ENCODE assay signal across 8 cellular contexts in the genomic region with DNA sequence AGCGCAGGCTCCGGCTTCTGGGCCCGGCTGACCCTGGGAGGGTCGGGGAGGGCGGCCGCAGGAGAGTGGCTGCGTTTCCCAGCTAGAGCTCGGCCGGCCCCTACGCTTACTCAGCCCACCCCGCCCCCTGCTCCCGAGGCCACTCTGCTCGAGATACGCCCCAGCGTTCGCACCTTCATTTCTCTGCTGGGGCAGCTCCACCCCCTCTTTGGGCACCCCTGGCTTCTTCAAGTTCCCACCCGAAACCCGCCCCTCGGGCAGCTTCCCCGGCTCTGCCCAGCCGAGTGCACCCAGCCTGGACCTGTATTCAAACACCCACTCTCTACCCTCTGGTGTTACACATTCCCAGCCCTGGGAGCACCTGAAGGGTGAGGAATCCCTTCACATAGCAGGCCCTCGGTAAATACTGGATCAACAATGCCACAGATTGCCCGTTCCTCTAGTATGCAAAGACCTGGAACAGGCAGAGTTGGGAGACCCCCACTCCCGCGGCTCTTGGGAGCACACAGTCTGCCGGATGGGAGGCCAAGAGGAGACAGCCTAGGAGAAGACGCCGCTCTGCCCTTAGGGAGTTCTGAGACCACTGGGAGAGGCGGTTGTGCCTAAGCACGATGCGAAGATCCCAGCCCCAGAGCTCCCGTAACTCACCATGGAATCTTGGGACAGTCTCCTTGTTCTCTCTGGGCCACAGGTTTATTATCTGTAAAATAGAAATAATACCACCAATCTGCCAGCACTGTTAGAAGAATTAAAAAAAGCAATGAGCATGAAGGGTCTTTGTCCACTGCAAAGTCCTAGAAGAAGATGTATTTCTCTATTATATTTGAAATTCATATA. TPM values are rescaled to one million over a fixed set of nuclear protein-coding genes. Genes with fewer than 3 reads are reported as not detected.
DNase-seq lines count a peak whose midpoint lies in the region; ATAC-seq and TF ChIP-seq lines count a peak whose summit lies in the region.

No MANE protein-coding gene starts in this region.

- H3K4me1 ChIP-seq in Caco-2 = peaks cover 35% of the 10 kb centered on the region
- peaks cover 3 to 10% of the 10 kb centered on the region in 2 donors for H3K4me1 ChIP-seq in breast epithelium
- peaks cover 0 to 51% (median 22%) of the 10 kb centered on the region in 4 donors for H3K4me1 ChIP-seq in right lobe of liver

- H3K4me3 Mint-ChIP-seq in Caco-2 (ENCODE audit: unreplicated experiment) = peak overlapping the region; percentile 99

- peaks cover 22% of the 10 kb centered on the region for H3K4me1 Mint-ChIP-seq in Caco-2 (ENCODE audit: low read depth, unreplicated experiment)

- no peaks in the 10 kb centered on the region for H3K36me3 Mint-ChIP-seq in Caco-2 (ENCODE audit: insufficient read depth, unreplicated experiment)

- H3K36me3 ChIP-seq in Caco-2 (ENCODE audit: control insufficient read depth, insufficient read depth, low read length) (no peaks in the 10 kb centered on the region), breast epithelium (no peaks in the 10 kb centered on the region), right lobe of liver (no peaks in the 10 kb centered on the region)

- ATAC-seq in HG02798 (IDR thresholded peaks at IDR 0.05; ENCODE audit: poor library complexity, unreplicated experiment) (peak; percentile 33), right lobe of liver (peak in 1 of 4 donors; percentile 14)

- no peaks in the 10 kb centered on the region for H3K9me3 Mint-ChIP-seq in Caco-2 (ENCODE audit: unreplicated experiment)

- CTCF ChIA-PET in Caco-2 (lab: Charles Lee) = interaction anchor here (1.1 to 3.4 kb wide), 8 partner anchors 14 to 541 kb away, joined by 3 to 25 read pairs (median 6); partner anchors contain the start of genes MTFR1L and PAFAH2

- POLR2A ChIA-PET in Caco-2 (lab: Charles Lee) = interaction anchor here (1.4 to 1.7 kb wide), 5 partner anchors 14 to 121 kb away, joined by 3 to 14 read pairs (median 9); partner anchors contain the start of gene PAFAH2

- H3K27ac ChIP-seq in breast epithelium (peak overlapping the region; percentile 93 to 96), right lobe of liver (peak overlapping the region; percentile 66 to 70 (median 67)), temporal lobe (ENCODE audit: low read depth, low read length) (peak overlapping the region; percentile 44)

- TSS peak; percentile 80 for BruUV-seq in Caco-2 (replicated peaks; lab: Mats Ljungman, UMichigan)

- intact Hi-C loops in Caco-2 (cut with micrococcal nuclease; ENCODE audit: unreplicated experiment) = loop anchor here (2.0 kb wide), 2 partner anchors 15 to 17 kb away; partner anchors contain the start of gene AUNIP
- intact Hi-C loops in breast epithelium (cut with DNase I; ENCODE audit: low total_unique reads) = no loop called here
- intact Hi-C loops in right lobe of liver (cut with DNase I) = no loop called here

- H3K4me3 ChIP-seq in Caco-2 (ENCODE audit: low read depth, low read length) (peak overlapping the region; percentile 40), breast epithelium (peak overlapping the region; percentile 54 to 80 (median 72)), right lobe of liver (peak overlapping the region; percentile 55 to 61 (median 59))

- DNase-seq in Caco-2 (no peak), breast epithelium (ENCODE audit: low spot score in 2 of 2) (peak; percentile 45 to 56), right lobe of liver (peak in 1 of 3 donors; percentile 58), putamen (ENCODE audit: low spot score) (no peak), NCI-H187 (lab: John Stamatoyannopoulos, UW) (no peak), NK-92 (lab: John Stamatoyannopoulos, UW; ENCODE audit: unreplicated experiment) (no peak)

- no peaks in the 10 kb centered on the region for H3K27me3 ChIP-seq in Caco-2 (replicated peaks; ENCODE audit: control insufficient read depth, insufficient read depth, low read length)
- no peaks in the 10 kb centered on the region for H3K27me3 ChIP-seq in breast epithelium
- H3K27me3 ChIP-seq in right lobe of liver = no peaks in the 10 kb centered on the region

- WGBS in right lobe of liver (ENCODE audit: insufficient coverage, low coverage, low lambda C conversion rate, missing lambda C conversion rate) = 53% methylated on average over 10 of the region's 32 CpGs

- H3K27ac Mint-ChIP-seq in Caco-2 (ENCODE audit: unreplicated experiment) = peak overlapping the region; percentile 93

- TF ChIP-seq CTCF in Caco-2 (IDR thresholded peaks at IDR 0.05; ENCODE audit: insufficient read depth in 1 of 2, low read depth in 1 of 2, low read length in 1 of 2, severe bottlenecking in 1 of 2, unreplicated experiment in 1 of 2) (no peak), breast epithelium (IDR thresholded peaks at IDR 0.05) (no peak), right lobe of liver (IDR thresholded peaks at IDR 0.05) (no peak)

- no peak for TF ChIP-seq POLR2A in breast epithelium (IDR thresholded peaks at IDR 0.05)
- no peak for TF ChIP-seq POLR2A in right lobe of liver (IDR thresholded peaks at IDR 0.05)

- no peaks in the 10 kb centered on the region for H3K9me3 ChIP-seq in Caco-2
- no peaks in the 10 kb centered on the region for H3K9me3 ChIP-seq in breast epithelium
- H3K9me3 ChIP-seq in right lobe of liver = no peaks in the 10 kb centered on the region

- H3K27me3 Mint-ChIP-seq in Caco-2 (ENCODE audit: insufficient read depth, unreplicated experiment) = no peaks in the 10 kb centered on the region

RNA-seq across cellular contexts. Expression of gene PAQR7, which starts 0.6 kb away (rescaled TPM):
- total RNA-seq in Caco-2 (2022) (22.3 and 26.0 TPM in 2 replicates), breast epithelium (1 to 10 TPM; 4.2 to 8.2 (median 7.2) TPM), right lobe of liver (1 to 10 TPM in 5 of 6 experiments, under 1 TPM in 1; 0.74 to 4.8 (median 2.4) TPM), temporal lobe (4.7 TPM)

RNA-seq across cellular contexts. Expression of gene AUNIP, which starts 16.8 kb away (rescaled TPM):
- total RNA-seq in Caco-2 (2022) (12.3 and 16.8 TPM in 2 replicates), breast epithelium (under 1 TPM in 2 of 3 donors, not detected in 1; 0.33 to 0.88 TPM), right lobe of liver (under 1 TPM in 2 of 6 experiments, not detected in 4; 0.43 to 0.56 TPM), temporal lobe (0.98 TPM)

RNA-seq across cellular contexts. Expression of gene STMN1, which starts 30.1 kb away (rescaled TPM):
- total RNA-seq in Caco-2 (2022) (188 and 207 TPM in 2 replicates), breast epithelium (10 to 100 TPM; 23.9 to 33.8 (median 28.4) TPM), right lobe of liver (10 to 100 TPM in 1 of 6 experiments, 1 to 10 TPM in 5; 2.1 to 11.7 (median 6.8) TPM), temporal lobe (699 TPM)

RNA-seq across cellular contexts. Expression of gene MTFR1L, which starts 56.3 kb away (rescaled TPM):
- total RNA-seq in Caco-2 (2022) (23.5 and 26.2 TPM in 2 replicates), breast epithelium (10 to 100 TPM; 71.6 to 79.2 (median 75.4) TPM), right lobe of liver (10 to 100 TPM; 30.8 to 48.9 (median 43.3) TPM), temporal lobe (31.2 TPM)

Comparison
In these comparisons a context has a peak if more than half of its experiments do, and no peak if none do; other contexts are left out.
1. DNase-seq: peak in breast epithelium (2 of 2); none in Caco-2 (0 of 2), putamen (single experiment), NCI-H187 (0 of 2) and NK-92 (single experiment).
2. H3K27ac ChIP-seq: peak in every context shown above with its lines; median percentile 94 in breast epithelium; 67 in right lobe of liver; 44 in temporal lobe.
3. Peak in every context shown above with its lines, with median percentiles within 50 percentile points of each other: H3K4me3 ChIP-seq.